26 cellular contexts compared by ENCODE assay signal in genomic region chr10:51588984-51589383, GRCh38.
"Had no signal": no experiment of that assay in that cellular context is flagged by ENCODE, and none has a peak within 500 bp of the region (broad histone marks: within the 10 kb centered on the region; RNA-seq: fewer than 3 reads in every experiment).

No MANE protein-coding gene starts in this region.

- H3K4me1 ChIP-seq: esophagus muscularis mucosa, gastrocnemius medialis, heart right ventricle, left lung, lower lobe of right lung had no signal

- FAIRE-seq: colon, endothelial cell of umbilical vein, kidney had no signal

- H3K4me3 ChIP-seq: coronary artery, dorsolateral prefrontal cortex, esophagus muscularis mucosa, gastrocnemius medialis, heart right ventricle, left lung, lower lobe of right lung had no signal

- DNase-seq: dermis blood vessel endothelial cell; dorsolateral prefrontal cortex; effector CD4-positive, alpha-beta T cell; effector memory CD4-positive, alpha-beta T cell; foreskin fibroblast; foreskin melanocyte; gastrocnemius medialis; glutamatergic neuron; head of caudate nucleus; heart right ventricle; hippocampal formation; immature natural killer cell; islet precursor cell; kidney; kidney glomerular epithelial cell; left lung; left ventricle myocardium superior; lower lobe of right lung; mesenchymal stem cell; midbrain; naive thymus-derived CD4-positive, alpha-beta T cell; natural killer cell had no signal

- H3K36me3 ChIP-seq: esophagus muscularis mucosa, gastrocnemius medialis, heart right ventricle, left lung, lower lobe of right lung had no signal

- H3K9me3 ChIP-seq: esophagus muscularis mucosa, gastrocnemius medialis, heart right ventricle, left lung, lower lobe of right lung had no signal

- H3K27ac ChIP-seq: coronary artery, dorsolateral prefrontal cortex, esophagus muscularis mucosa, gastrocnemius medialis, heart right ventricle, left lung, lower lobe of right lung had no signal

- ATAC-seq: gastrocnemius medialis; heart right ventricle; left lung; left ventricle myocardium superior; lower lobe of right lung; naive thymus-derived CD4-positive, alpha-beta T cell; natural killer cell had no signal

- H3K27me3 ChIP-seq: dorsolateral prefrontal cortex, esophagus muscularis mucosa, gastrocnemius medialis, heart right ventricle, left lung had no signal
